In the genomic region with DNA sequence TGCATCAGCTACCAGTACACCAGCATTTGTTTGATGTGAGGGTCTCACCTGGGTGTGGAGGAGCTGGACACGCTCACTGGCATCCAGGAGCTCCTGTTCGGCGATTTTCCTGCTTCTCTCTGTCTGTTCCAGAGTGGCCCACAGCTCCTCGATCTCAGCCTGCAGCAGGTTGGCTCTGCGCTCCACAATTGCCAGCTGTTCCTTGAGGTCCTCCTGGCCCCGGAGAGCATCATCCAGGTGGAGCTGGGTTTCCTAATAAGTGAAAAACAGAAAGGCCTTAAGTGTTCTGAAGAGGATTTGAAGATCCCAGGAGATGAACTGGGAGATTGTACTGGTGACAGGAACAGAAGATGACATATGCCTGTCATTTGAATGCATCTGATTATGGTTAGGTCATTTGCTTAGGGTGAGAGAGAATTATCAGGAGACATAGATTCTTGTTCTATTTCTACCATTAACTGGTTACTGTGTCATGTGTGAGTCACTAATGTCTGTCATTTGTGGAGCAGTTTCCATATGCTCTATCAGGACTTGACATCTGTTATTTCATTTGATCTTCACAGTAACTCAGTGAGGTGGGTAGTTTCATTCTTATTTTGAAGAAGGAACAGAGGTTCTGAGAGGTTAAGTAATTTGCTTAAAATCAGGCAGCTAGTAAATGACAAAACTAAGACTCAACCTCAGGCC, we compare ENCODE assay signal across 34 cellular contexts. TPM values are rescaled to one million over a fixed set of nuclear protein-coding genes. Genes with fewer than 3 reads are reported as not detected.
DNase-seq lines count a peak whose midpoint lies in the region; ATAC-seq, FAIRE-seq and TF ChIP-seq lines count a peak whose summit lies in the region.
"Had no signal": no experiment of that assay in that cellular context is flagged by ENCODE, and none has a peak within 500 bp of the region (broad histone marks: within the 10 kb centered on the region; RNA-seq: fewer than 3 reads in every experiment).

No MANE protein-coding gene starts in this region.

- DNase-seq in GM12892 (ENCODE audit: insufficient read length) = no peak
- DNase-seq in NCI-H526 treated with DMSO at 0.1 percent for 48 hours (lab: John Stamatoyannopoulos, UW) = peak; percentile 3
- DNase-seq in NCI-H1092 (lab: John Stamatoyannopoulos, UW) = no peak
- DNase-seq in mesenteric fat pad (ENCODE audit: low spot score) = no peak
- DNase-seq in epidermal melanocyte (ENCODE audit: insufficient read length, low spot score) = no peak
- no peak for DNase-seq in stimulated activated CD4-positive, alpha-beta T cell treated with anti-CD3 and anti-CD28 coated beads, Interleukin-4, amount 100 ng/mL, for 1 hour
- DNase-seq: activated CD4-positive, alpha-beta T cell treated with anti-CD3 and anti-CD28 coated beads for 48 hours; activated CD8-positive, alpha-beta memory T cell treated with anti-CD3 and anti-CD28 coated beads for 24 hours; activated gamma-delta T cell treated with Interleukin-2 at 50 U/mL for 16 hours; activated naive CD8-positive, alpha-beta T cell treated with anti-CD3 and anti-CD28 coated beads, Interleukin-2, amount 50 U/mL, for 24 hours; activated T-cell treated with anti-CD3 and anti-CD28 coated beads, Interleukin-2, amount 50 U/mL, for 24 hours; COR-L47; dermis blood vessel endothelial cell; DMS79 treated with DMSO at 0.1 percent for 48 hours; esophagus squamous epithelium; left colon; mammary epithelial cell; NCI-H1048; NCI-H1694 treated with DMSO at 0.1 percent for 48 hours; NCI-H69; stimulated activated naive CD4-positive, alpha-beta T cell; SW 1271; T-helper 9 cell; WERI-Rb-1 had no signal

- peak; percentile 84 for FAIRE-seq in GM12892 (lab: Jason Lieb, UNC)
- FAIRE-seq: frontal cortex, H1 had no signal

- no peak for TF ChIP-seq POLR2A in GM12892 (IDR thresholded peaks at IDR 0.05; ENCODE audit: low read depth, low read length)

- ATAC-seq in GM19463 (IDR thresholded peaks at IDR 0.05; ENCODE audit: unreplicated experiment) = peak; percentile 44
- peak; percentile 73 for ATAC-seq in HG03060 (IDR thresholded peaks at IDR 0.05; ENCODE audit: low read depth, unreplicated experiment)
- ATAC-seq: activated naive CD8-positive, alpha-beta T cell treated with anti-CD3 and anti-CD28 coated beads, Interleukin-2, amount 50 U/mL, for 24 hours; left colon; Panc1; sciatic nerve had no signal

RNA-seq across cellular contexts. Expression of a gene that starts 21.5 kb away (rescaled TPM):
- polyA plus RNA-seq in GM12892 (2012; ENCODE audit: missing spikeins) = not detected
- total RNA-seq in mesenteric fat pad = not detected
- total RNA-seq: dermis blood vessel endothelial cell, frontal cortex, H1, mammary epithelial cell, neural crest cell, sciatic nerve, temporal lobe had no signal
- polyA plus RNA-seq: AG04450, H1, mammary epithelial cell had no signal

RNA-seq across cellular contexts. Expression of a gene that starts 27.4 kb away (rescaled TPM):
- polyA plus RNA-seq in GM12892 (2012; ENCODE audit: missing spikeins) = not detected
- total RNA-seq in mesenteric fat pad = not detected
- total RNA-seq: dermis blood vessel endothelial cell, esophagus squamous epithelium, H1, left colon, mammary epithelial cell, neural crest cell, sciatic nerve, temporal lobe had no signal
- polyA plus RNA-seq: AG04450, H1, mammary epithelial cell, urinary bladder had no signal
